ENCODE assay signal across 12 cellular contexts in the genomic region with DNA sequence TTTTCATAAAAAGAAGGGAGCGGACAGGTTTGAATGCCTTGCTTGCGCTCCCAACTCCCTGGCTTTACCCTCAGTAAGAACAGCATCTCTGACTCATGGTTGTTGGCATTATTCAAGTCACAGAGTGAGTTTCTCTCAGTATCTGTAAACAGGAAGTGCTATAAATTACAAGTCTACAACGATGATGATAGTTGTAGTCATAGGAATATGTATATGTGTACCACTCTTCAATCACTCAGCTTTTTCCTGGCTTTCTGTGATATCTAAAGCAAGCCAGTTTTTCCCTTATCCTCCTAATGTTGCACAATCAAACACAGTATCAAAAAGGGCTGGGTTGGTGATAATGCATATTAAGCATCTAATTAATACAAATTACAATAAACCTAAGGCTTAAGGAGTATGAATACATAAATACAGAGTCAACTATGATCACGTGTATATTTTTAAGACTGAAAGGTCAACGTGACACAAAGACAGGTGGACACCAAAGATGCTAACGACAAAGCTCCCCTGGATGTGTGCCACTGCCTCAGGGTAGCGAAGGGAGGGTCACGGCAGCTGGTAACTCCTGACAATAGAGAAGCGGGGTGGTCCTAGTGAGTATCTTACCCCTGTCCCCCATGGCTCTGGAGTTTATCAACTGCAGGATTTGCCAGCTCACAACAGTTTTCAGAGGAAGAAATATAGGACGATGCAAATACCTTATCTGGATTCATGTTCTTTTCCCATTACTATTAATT.
DNase-seq lines count a peak whose midpoint lies in the region; TF ChIP-seq lines count a peak whose summit lies in the region.
"Had no signal": no experiment of that assay in that cellular context is flagged by ENCODE, and none has a peak within 500 bp of the region (broad histone marks: within the 10 kb centered on the region; RNA-seq: fewer than 3 reads in every experiment).

No MANE protein-coding gene starts in this region.

- H3K79me1 ChIP-seq in mesendoderm (ENCODE audit: low read length): no peaks in the 10 kb centered on the region

- DNase-seq in EL (peak; percentile 63), M059J (ENCODE audit: low read depth) (peak; percentile 89), brain microvascular endothelial cell (peak; percentile 28), mesendoderm (no peak), lower leg skin (ENCODE audit: low spot score in 2 of 2) (no peak), HT-29 (ENCODE audit: low spot score) (no peak), tibial nerve (ENCODE audit: low spot score in 2 of 2) (no peak)
- DNase-seq: activated CD4-positive, CD25-positive, alpha-beta regulatory T cell; activated effector memory CD4-positive, alpha-beta T cell treated with anti-CD3 and anti-CD28 coated beads, Interleukin-2, amount 50 U/mL, for 16 hours; cortex of kidney had no signal

- H3K9me3 ChIP-seq in tibial nerve: peaks cover 0 to 8% (median 0%) of the 10 kb centered on the region in 4 donors
- H3K9me3 ChIP-seq: right atrium auricular region, SJSA1 had no signal

- no peak overlapping the region for H4K5ac ChIP-seq in mesendoderm (ENCODE audit: low read length)

- peak overlapping the region; percentile 91 for H2BK120ac ChIP-seq in mesendoderm (ENCODE audit: low read depth, low read length)

- in situ Hi-C loops in brain microvascular endothelial cell (cut with HindIII; ENCODE audit: low pct_ligation_motif_present, low sequenced_read_pairs): no loop called here

- peak overlapping the region; percentile 81 for H3K18ac ChIP-seq in mesendoderm (ENCODE audit: low read length)

- H3K27ac ChIP-seq in brain microvascular endothelial cell (no peak overlapping the region), mesendoderm (ENCODE audit: low read depth, low read length) (no peak overlapping the region), tibial nerve (no peak overlapping the region)
- H3K27ac ChIP-seq: right atrium auricular region, SJSA1 had no signal

- TF ChIP-seq POLR2A in lower leg skin (IDR thresholded peaks at IDR 0.05): no peak
- no peak for TF ChIP-seq POLR2A in tibial nerve (IDR thresholded peaks at IDR 0.05)

- no peak for TF ChIP-seq CTCF in brain microvascular endothelial cell (IDR thresholded peaks at IDR 0.05; ENCODE audit: low read depth, low read length, missing control alignments)
- TF ChIP-seq CTCF in lower leg skin (IDR thresholded peaks at IDR 0.05): no peak
- TF ChIP-seq CTCF in tibial nerve (IDR thresholded peaks at IDR 0.05): no peak

- no peak overlapping the region for H2AK5ac ChIP-seq in mesendoderm (ENCODE audit: low read length)

- H3K9ac ChIP-seq in mesendoderm (ENCODE audit: low read length): no peak overlapping the region

- H3K27me3 ChIP-seq in brain microvascular endothelial cell (replicated peaks) (no peaks in the 10 kb centered on the region), mesendoderm (ENCODE audit: insufficient read depth, low read length, poor library complexity) (no peaks in the 10 kb centered on the region), tibial nerve (no peaks in the 10 kb centered on the region)
- H3K27me3 ChIP-seq: right atrium auricular region, SJSA1 had no signal

- no peaks in the 10 kb centered on the region for H3K79me2 ChIP-seq in mesendoderm (ENCODE audit: control insufficient read depth, insufficient read depth, low read length)

- intact Hi-C loops in lower leg skin (cut with DNase I; ENCODE audit: low total_unique reads): no loop called here

- peak overlapping the region; percentile 96 for H2BK15ac ChIP-seq in mesendoderm (replicated peaks; ENCODE audit: low read depth)

- H3K4ac ChIP-seq in mesendoderm (ENCODE audit: low read depth, low read length): peak overlapping the region; percentile 52

- H3K4me3 ChIP-seq in brain microvascular endothelial cell (ENCODE audit: low read depth, low read length) (no peak overlapping the region), mesendoderm (ENCODE audit: low read length) (no peak overlapping the region), lower leg skin (ENCODE audit: low read depth, poor library complexity, severe bottlenecking) (no peak overlapping the region), tibial nerve (no peak overlapping the region)
- H3K4me3 ChIP-seq: right atrium auricular region, SJSA1 had no signal

- no peaks in the 10 kb centered on the region for H3K36me3 ChIP-seq in brain microvascular endothelial cell (replicated peaks)
- no peaks in the 10 kb centered on the region for H3K36me3 ChIP-seq in mesendoderm (ENCODE audit: control insufficient read depth, insufficient read depth, low read length)
- H3K36me3 ChIP-seq in tibial nerve: no peaks in the 10 kb centered on the region
- H3K36me3 ChIP-seq: right atrium auricular region, SJSA1 had no signal

- WGBS in mesendoderm (ENCODE audit: extremely low coverage, insufficient coverage, low lambda C conversion rate): no CpG with 5 or more reads among the region's 10 CpGs
- 68 to 69% methylated on average over 10 of the region's 10 CpGs for WGBS in lower leg skin, 2 donors
- 81 to 82% methylated on average over 10 of the region's 10 CpGs for WGBS in tibial nerve, 2 donors

- H3K56ac ChIP-seq in mesendoderm (ENCODE audit: low read length): peak overlapping the region; percentile 4

- peak overlapping the region; percentile 66 for H4K8ac ChIP-seq in mesendoderm (ENCODE audit: low read depth, low read length)

- H2BK5ac ChIP-seq in mesendoderm (ENCODE audit: low read length): no peak overlapping the region

- no peak overlapping the region for H3K23ac ChIP-seq in mesendoderm (ENCODE audit: low read length)

- no peak for TF ChIP-seq EP300 in tibial nerve (IDR thresholded peaks at IDR 0.05)

- peaks cover 6% of the 10 kb centered on the region for H3K4me1 ChIP-seq in mesendoderm (ENCODE audit: control insufficient read depth, low read depth, low read length)
- no peaks in the 10 kb centered on the region for H3K4me1 ChIP-seq in tibial nerve
- H3K4me1 ChIP-seq: right atrium auricular region had no signal

- no peak overlapping the region for H3K4me2 ChIP-seq in mesendoderm (ENCODE audit: low read length)

Comparison
In these comparisons a context has a peak if more than half of its experiments do, and no peak if none do; other contexts are left out.
1. DNase-seq: peak in EL (single experiment), M059J (single experiment) and brain microvascular endothelial cell (single experiment); none in mesendoderm (single experiment), lower leg skin (0 of 2), HT-29 (single experiment) and tibial nerve (0 of 2).